8 cellular contexts compared by ENCODE assay signal in the genomic region with DNA sequence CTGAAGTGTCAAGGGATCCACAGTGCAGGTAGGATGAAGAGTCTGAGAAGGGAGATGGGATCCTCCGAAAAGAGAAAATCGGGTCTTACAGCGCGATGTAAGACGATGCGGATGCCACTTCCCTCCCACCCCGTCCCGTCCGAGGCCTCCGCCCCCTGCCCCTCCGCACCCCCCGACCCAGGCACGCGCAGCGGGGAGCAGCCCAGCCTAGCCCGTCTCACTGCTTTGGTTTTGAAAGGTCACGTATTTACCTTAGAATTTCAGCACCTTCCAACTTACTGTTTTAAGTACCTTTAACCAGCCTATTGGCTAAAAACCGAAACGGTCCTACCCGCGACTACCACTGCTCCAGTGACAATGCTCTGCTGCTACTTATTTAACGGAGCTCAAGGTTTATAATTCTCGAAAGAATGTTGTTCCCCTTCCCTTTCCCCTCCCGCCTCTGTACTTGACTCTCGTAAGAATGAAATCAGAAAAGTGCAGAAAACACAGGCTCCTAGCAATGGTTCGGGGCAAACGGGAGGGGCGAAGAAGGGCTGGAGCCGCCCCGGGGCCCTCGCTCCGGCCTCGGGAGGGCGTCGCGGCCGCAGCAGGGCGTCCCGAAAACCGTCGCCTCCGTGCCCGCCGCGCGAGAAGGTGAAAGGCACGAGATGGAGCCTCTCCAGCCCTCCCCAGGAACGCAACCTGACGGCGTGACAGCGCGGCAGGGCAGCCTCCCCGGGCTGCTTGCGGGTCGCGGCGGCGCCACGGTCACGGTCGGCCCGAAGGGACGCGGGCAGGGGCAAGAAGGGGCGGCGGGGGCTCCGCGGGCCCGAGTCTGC. TPM values are rescaled to one million over a fixed set of nuclear protein-coding genes. Genes with fewer than 3 reads are reported as not detected.
DNase-seq lines count a peak whose midpoint lies in the region; ATAC-seq and TF ChIP-seq lines count a peak whose summit lies in the region.

No MANE protein-coding gene starts in this region.

- H3K27ac Mint-ChIP-seq in activated T-helper 17 cell treated with anti-CD3 and anti-CD28 coated beads, Interleukin-2, amount 50 U/mL, for 72 hours: peak overlapping the region; percentile 82
- H3K27ac Mint-ChIP-seq in nephron progenitor cell: peak overlapping the region; percentile 69

- no peaks in the 10 kb centered on the region for H3K27me3 ChIP-seq in tibial nerve

- H3K9me3 Mint-ChIP-seq in activated T-helper 17 cell treated with anti-CD3 and anti-CD28 coated beads, Interleukin-2, amount 50 U/mL, for 72 hours: no peaks in the 10 kb centered on the region
- no peaks in the 10 kb centered on the region for H3K9me3 Mint-ChIP-seq in nephron progenitor cell

- H3K36me3 ChIP-seq in tibial nerve: peaks cover 0 to 4% (median 0%) of the 10 kb centered on the region in 3 donors

- peaks cover 0 to 31% (median 11%) of the 10 kb centered on the region in 4 donors for H3K4me1 ChIP-seq in tibial nerve

- H3K4me3 ChIP-seq in fibroblast of pulmonary artery (replicated peaks; ENCODE audit: low read depth, low read length) (peak overlapping the region; percentile 87), tibial nerve (peak overlapping the region; percentile 75 to 89 (median 78))

- H3K4me1 Mint-ChIP-seq in activated T-helper 17 cell treated with anti-CD3 and anti-CD28 coated beads, Interleukin-2, amount 50 U/mL, for 72 hours: peaks cover 5% of the 10 kb centered on the region
- H3K4me1 Mint-ChIP-seq in nephron progenitor cell: peaks cover 23% of the 10 kb centered on the region

- WGBS in tibial nerve, 2 donors: 0 to 1% methylated on average over 61 to 68 of the region's 69 CpGs

- no peak for TF ChIP-seq CTCF in fibroblast of pulmonary artery (IDR thresholded peaks at IDR 0.05; ENCODE audit: low read length, missing control alignments)
- no peak for TF ChIP-seq CTCF in nephron progenitor cell (IDR thresholded peaks at IDR 0.05)
- TF ChIP-seq CTCF in tibial nerve (IDR thresholded peaks at IDR 0.05): peak in 1 of 5 experiments; percentile 20

- TF ChIP-seq POLR2A in tibial nerve (IDR thresholded peaks at IDR 0.05): no peak

- DNase-seq in A172 (ENCODE audit: low spot score) (peak; percentile 14), NOMO-1 treated with DMSO at 0.1 percent for 48 hours (lab: John Stamatoyannopoulos, UW; ENCODE audit: unreplicated experiment) (peak; percentile 28), fibroblast of pulmonary artery (ENCODE audit: low read depth) (peak; percentile 31), nephron progenitor cell (peak; percentile 63), tibial nerve (ENCODE audit: low spot score in 2 of 2) (no peak)

- H3K4me3 Mint-ChIP-seq in activated T-helper 17 cell treated with anti-CD3 and anti-CD28 coated beads, Interleukin-2, amount 50 U/mL, for 72 hours: peak overlapping the region; percentile 86
- H3K4me3 Mint-ChIP-seq in nephron progenitor cell: peak overlapping the region; percentile 89

- no peaks in the 10 kb centered on the region for H3K36me3 Mint-ChIP-seq in activated T-helper 17 cell treated with anti-CD3 and anti-CD28 coated beads, Interleukin-2, amount 50 U/mL, for 72 hours (ENCODE audit: low read depth)
- H3K36me3 Mint-ChIP-seq in nephron progenitor cell (ENCODE audit: low read depth): peaks cover 7% of the 10 kb centered on the region

- TF ChIP-seq EP300 in tibial nerve (IDR thresholded peaks at IDR 0.05): no peak

- peak overlapping the region; percentile 82 to 96 (median 92) for H3K27ac ChIP-seq in tibial nerve

- no peaks in the 10 kb centered on the region for H3K9me3 ChIP-seq in tibial nerve

- no peaks in the 10 kb centered on the region for H3K27me3 Mint-ChIP-seq in activated T-helper 17 cell treated with anti-CD3 and anti-CD28 coated beads, Interleukin-2, amount 50 U/mL, for 72 hours
- peaks cover 15% of the 10 kb centered on the region for H3K27me3 Mint-ChIP-seq in nephron progenitor cell (ENCODE audit: low read depth, poor library complexity)

- ATAC-seq in GM18517 (IDR thresholded peaks at IDR 0.05; ENCODE audit: unreplicated experiment) (peak; percentile 12), HG03039 (IDR thresholded peaks at IDR 0.05; ENCODE audit: unreplicated experiment) (peak; percentile 24)
- ATAC-seq in activated T-helper 17 cell treated with anti-CD3 and anti-CD28 coated beads, Interleukin-2, amount 50 U/mL, for 72 hours (replicated peaks): peak; percentile 20

RNA-seq across cellular contexts. Expression of a gene that starts 0.7 kb away (rescaled TPM):
- 70.6 and 84.3 TPM in 2 replicates for total RNA-seq in A172 (2014; rRNA removed; shearing (Covaris generic))
- total RNA-seq in activated T-helper 17 cell treated with anti-CD3 and anti-CD28 coated beads, Interleukin-2, amount 50 U/mL, for 72 hours: 10 to 100 TPM; 20.0 to 22.5 TPM
- total RNA-seq in tibial nerve: 100 to 1,000 TPM in 3 of 4 donors, 10 to 100 TPM in 1; 77.7 to 155 (median 146) TPM

RNA-seq across cellular contexts. Expression of a gene that starts 12.4 kb away (rescaled TPM):
- 1.4 and 1.6 TPM in 2 replicates for total RNA-seq in A172 (2014; rRNA removed; shearing (Covaris generic))
- under 1 TPM; 0.54 to 0.79 TPM for total RNA-seq in activated T-helper 17 cell treated with anti-CD3 and anti-CD28 coated beads, Interleukin-2, amount 50 U/mL, for 72 hours
- 1 to 10 TPM in 3 of 4 donors, under 1 TPM in 1; 0.66 to 3.6 (median 1.7) TPM for total RNA-seq in tibial nerve

Comparison
In these comparisons a context has a peak if more than half of its experiments do, and no peak if none do; other contexts are left out.
1. DNase-seq: peak in A172 (single experiment), NOMO-1 treated with DMSO at 0.1 percent for 48 hours (single experiment), fibroblast of pulmonary artery (single experiment) and nephron progenitor cell (single experiment); none in tibial nerve (0 of 2).
2. Peak in every context shown above with its lines, with median percentiles within 50 percentile points of each other: ATAC-seq.